In genomic region chr17:50270430-50271172, GRCh38 we compare ENCODE assay signal across 7 cellular contexts. TPM values are rescaled to one million over a fixed set of nuclear protein-coding genes. Genes with fewer than 3 reads are reported as not detected.
DNase-seq lines count a peak whose midpoint lies in the region; ATAC-seq, FAIRE-seq and TF ChIP-seq lines count a peak whose summit lies in the region.

No MANE protein-coding gene starts in this region.

- no peak for TF ChIP-seq POLR2A in stomach (IDR thresholded peaks at IDR 0.05)

- peak overlapping the region; percentile 62 for H3K27ac ChIP-seq in astrocyte (ENCODE audit: low read depth, low read length)
- H3K27ac ChIP-seq in stomach: peak overlapping the region; percentile 2 to 86 (median 59)

- H3K4me3 ChIP-seq in astrocyte (ENCODE audit: insufficient read depth, low read depth, low read length) (no peak overlapping the region), iPS-18c (ENCODE audit: insufficient read depth, low read depth, low read length) (peak overlapping the region; percentile 21; the same call in 1 of the 2 replicates), stomach (no peak overlapping the region)

- peak overlapping the region; percentile 71 for H3K4me2 ChIP-seq in astrocyte (ENCODE audit: low read length)

- no peaks in the 10 kb centered on the region for H4K20me1 ChIP-seq in astrocyte (ENCODE audit: insufficient read depth, low read length)

- peaks cover 77% of the 10 kb centered on the region for H3K4me1 ChIP-seq in astrocyte (ENCODE audit: insufficient read depth, low read length)
- H3K4me1 ChIP-seq in stomach: peaks cover 32 to 79% (median 63%) of the 10 kb centered on the region in 4 donors

- H3K4me1 Mint-ChIP-seq in HFFc6 (ENCODE audit: low read depth) (peaks cover 71% of the 10 kb centered on the region), astrocyte (ENCODE audit: low read depth, unreplicated experiment) (peaks cover 65% of the 10 kb centered on the region)

- H3K27me3 Mint-ChIP-seq in HFFc6 (ENCODE audit: insufficient read depth) (no peaks in the 10 kb centered on the region; the same call in 1 of the 2 replicates), astrocyte (ENCODE audit: low read depth, unreplicated experiment) (no peaks in the 10 kb centered on the region)

- H3K79me2 ChIP-seq in astrocyte (ENCODE audit: insufficient read depth, low read length): peaks cover 55% of the 10 kb centered on the region

- peak overlapping the region; percentile 62 for H3K4me3 Mint-ChIP-seq in HFFc6
- H3K4me3 Mint-ChIP-seq in astrocyte (ENCODE audit: unreplicated experiment): peak overlapping the region; percentile 20

- H3K9me3 Mint-ChIP-seq in HFFc6: no peaks in the 10 kb centered on the region
- no peaks in the 10 kb centered on the region for H3K9me3 Mint-ChIP-seq in astrocyte (ENCODE audit: unreplicated experiment)

- ATAC-seq in GM19395 (IDR thresholded peaks at IDR 0.05; ENCODE audit: unreplicated experiment): no peak
- no peak for ATAC-seq in HG03135 (IDR thresholded peaks at IDR 0.05; ENCODE audit: unreplicated experiment)
- no peak for ATAC-seq in GM18868 (IDR thresholded peaks at IDR 0.05; ENCODE audit: unreplicated experiment)

- no peak overlapping the region for H2AFZ ChIP-seq in astrocyte (ENCODE audit: low read depth, low read length)

- H3K36me3 ChIP-seq in astrocyte (ENCODE audit: insufficient read depth, low read length) (no peaks in the 10 kb centered on the region), stomach (no peaks in the 10 kb centered on the region)

- H3K9ac ChIP-seq in astrocyte (ENCODE audit: low read length): peak overlapping the region; percentile 58

- H3K27me3 ChIP-seq in astrocyte (ENCODE audit: insufficient read depth, low read length) (no peaks in the 10 kb centered on the region), stomach (peaks cover 0 to 21% (median 5%) of the 10 kb centered on the region in 3 donors)

- no peaks in the 10 kb centered on the region for H3K9me3 ChIP-seq in astrocyte (ENCODE audit: insufficient read depth, low read depth, low read length)
- H3K9me3 ChIP-seq in iPS-18c (ENCODE audit: control insufficient read depth, insufficient read depth, low read length): no peaks in the 10 kb centered on the region
- no peaks in the 10 kb centered on the region for H3K9me3 ChIP-seq in stomach

- H3K27ac Mint-ChIP-seq in HFFc6: peak overlapping the region; percentile 95
- H3K27ac Mint-ChIP-seq in astrocyte (ENCODE audit: unreplicated experiment): peak overlapping the region; percentile 81

- intact Hi-C loops in stomach (cut with DNase I; ENCODE audit: low total_unique reads): loop anchor here (5.0 kb wide), 1 partner anchor 68 kb away; the partner anchor contains the start of gene COL1A1

- no peak for FAIRE-seq in astrocyte (lab: Jason Lieb, UNC)

- no peak for TF ChIP-seq EP300 in stomach (IDR thresholded peaks at IDR 0.05)

- TF ChIP-seq CTCF in HFFc6 (IDR thresholded peaks at IDR 0.05) (peak; percentile 62), astrocyte (IDR thresholded peaks at IDR 0.05; ENCODE audit: insufficient read depth, low read depth, low read length) (no peak), stomach (IDR thresholded peaks at IDR 0.05) (peak in 2 of 7 experiments; percentile 0 to 23)

- 70 to 77% (median 75%) methylated on average over 16 to 19 of the region's 19 CpGs for WGBS in stomach, 5 donors

- DNase-seq in HFFc6: peak; percentile 55
- peak; percentile 68 for DNase-seq in astrocyte (ENCODE audit: low read depth)
- peak; percentile 27 for DNase-seq in stomach

- H3K36me3 Mint-ChIP-seq in HFFc6 (ENCODE audit: low read depth): no peaks in the 10 kb centered on the region
- peaks cover 4% of the 10 kb centered on the region for H3K36me3 Mint-ChIP-seq in astrocyte (ENCODE audit: low read depth, unreplicated experiment)

RNA-seq across cellular contexts. Expression of gene TMEM92, which starts 3.7 kb away (rescaled TPM):
- under 1 TPM in 3 of 6 experiments, not detected in 3; 0.17 to 0.24 (median 0.18) TPM for total RNA-seq in HFFc6 (2021; fragmentation: NEBNext Ultra II Directional; extraction: Animal tissue kit (Norgen Biotek cat#: 25700))
- total RNA-seq in astrocyte (18.3 and 28.2 TPM in 2 replicates), stomach (10 to 100 TPM in 3 of 5 donors, 1 to 10 TPM in 2; 2.7 to 24.9 (median 10.4) TPM)
- 10 to 100 TPM in 2 of 3 donors, 1 to 10 TPM in 1; 9.7 to 16.3 (median 12.2) TPM for polyA plus RNA-seq in stomach
